Comparison of ENCODE assay signal across 29 cellular contexts in genomic region chr5:53879708-53880356, GRCh38.
"Had no signal": no experiment of that assay in that cellular context is flagged by ENCODE, and none has a peak within 500 bp of the region (broad histone marks: within the 10 kb centered on the region; RNA-seq: fewer than 3 reads in every experiment).

No MANE protein-coding gene starts in this region.

- H3K36me3 Mint-ChIP-seq: activated CD4-positive, alpha-beta memory T cell treated with anti-CD3 and anti-CD28 coated beads for 36 hours; stimulated activated memory B cell treated with anti-CD40 and anti-IgM and Interleukin-4, amounts not matched to agents 10 μg/mL and 1 μg/mL and 100 μg/mL, for 72 hours had no signal

- H3K27ac ChIP-seq: adrenal gland, body of pancreas, hepatocyte, ovary, sigmoid colon, upper lobe of left lung, vagina, VCaP had no signal

- H3K27ac Mint-ChIP-seq: activated CD4-positive, alpha-beta memory T cell treated with anti-CD3 and anti-CD28 coated beads for 36 hours; activated naive CD4-positive, alpha-beta T cell treated with anti-CD3 and anti-CD28 coated beads for 36 hours; activated naive CD8-positive, alpha-beta T cell treated with anti-CD3 and anti-CD28 coated beads for 36 hours; activated T-helper 1 cell treated with anti-CD3 and anti-CD28 coated beads, Interleukin-12 subunit alpha, Interleukin-12 subunit beta, Interleukin-2, Interleukin-4 antibody, amounts not matched to agents 30 ng/mL and 10 ng/mL and 1 ng/mL, durations not matched to agents 14 hours and 24 hours and 36 hours; nephron; progenitor cell of endocrine pancreas; stimulated activated memory B cell treated with anti-CD40 and anti-IgM and Interleukin-4, amounts not matched to agents 10 μg/mL and 1 μg/mL and 100 μg/mL, for 72 hours; stimulated activated naive CD8-positive, alpha-beta T cell treated with anti-CD3 and anti-CD28 coated beads, Interleukin-15, amount 100 ng/mL, for 72 hours had no signal

- H3K9me3 ChIP-seq: adrenal gland, body of pancreas, ovary, sigmoid colon, upper lobe of left lung, vagina had no signal

- H3K9me3 Mint-ChIP-seq: activated CD4-positive, alpha-beta memory T cell treated with anti-CD3 and anti-CD28 coated beads for 36 hours; activated T-helper 1 cell treated with anti-CD3 and anti-CD28 coated beads, Interleukin-12 subunit alpha, Interleukin-12 subunit beta, Interleukin-2, Interleukin-4 antibody, amounts not matched to agents 30 ng/mL and 10 ng/mL and 1 ng/mL, durations not matched to agents 14 hours and 24 hours and 36 hours; stimulated activated memory B cell treated with anti-CD40 and anti-IgM and Interleukin-4, amounts not matched to agents 10 μg/mL and 1 μg/mL and 100 μg/mL, for 72 hours had no signal

- DNase-seq: activated CD4-positive, alpha-beta memory T cell treated with anti-CD3 and anti-CD28 coated beads for 36 hours; activated CD4-positive, alpha-beta T cell treated with anti-CD3 and anti-CD28 coated beads for 48 hours; activated CD8-positive, alpha-beta memory T cell treated with anti-CD3 and anti-CD28 coated beads, Interleukin-2, amount 50 U/mL, for 4 hours; activated effector memory CD4-positive, alpha-beta T cell treated with anti-CD3 and anti-CD28 coated beads, Interleukin-2, amount 50 U/mL, for 16 hours; activated naive CD4-positive, alpha-beta T cell treated with anti-CD3 and anti-CD28 coated beads for 36 hours; activated naive CD8-positive, alpha-beta T cell treated with anti-CD3 and anti-CD28 coated beads for 36 hours; activated T-cell treated with anti-CD3 and anti-CD28 coated beads, Interleukin-2, amount 50 U/mL, for 1 hour; adrenal gland; aorta; body of pancreas; effector CD8-positive, alpha-beta T cell; left cardiac atrium; left ventricle myocardium superior; ovary; sigmoid colon; small intestine; stimulated activated CD4-positive, alpha-beta T cell treated with anti-CD3 and anti-CD28 coated beads, Interleukin-4, amount 100 ng/mL, for 24 hours; stimulated activated naive CD8-positive, alpha-beta T cell treated with anti-CD3 and anti-CD28 coated beads, Interleukin-15, amount 100 ng/mL, for 72 hours; substantia nigra; T-helper 9 cell had no signal

- H3K27me3 ChIP-seq: adrenal gland, body of pancreas, hepatocyte, ovary, sigmoid colon, upper lobe of left lung, vagina had no signal

- H3K4me1 ChIP-seq: adrenal gland, body of pancreas, sigmoid colon, upper lobe of left lung, vagina had no signal

- H3K36me3 ChIP-seq: adrenal gland, ovary, sigmoid colon, upper lobe of left lung, vagina had no signal

- H3K4me3 Mint-ChIP-seq: activated CD4-positive, alpha-beta memory T cell treated with anti-CD3 and anti-CD28 coated beads for 36 hours; activated naive CD4-positive, alpha-beta T cell treated with anti-CD3 and anti-CD28 coated beads for 36 hours; activated naive CD8-positive, alpha-beta T cell treated with anti-CD3 and anti-CD28 coated beads for 36 hours; activated T-helper 1 cell treated with anti-CD3 and anti-CD28 coated beads, Interleukin-12 subunit alpha, Interleukin-12 subunit beta, Interleukin-2, Interleukin-4 antibody, amounts not matched to agents 30 ng/mL and 10 ng/mL and 1 ng/mL, durations not matched to agents 14 hours and 24 hours and 36 hours; nephron; stimulated activated memory B cell treated with anti-CD40 and anti-IgM and Interleukin-4, amounts not matched to agents 10 μg/mL and 1 μg/mL and 100 μg/mL, for 72 hours; stimulated activated naive CD8-positive, alpha-beta T cell treated with anti-CD3 and anti-CD28 coated beads, Interleukin-15, amount 100 ng/mL, for 72 hours had no signal

- ATAC-seq: activated CD4-positive, CD25-positive, alpha-beta regulatory T cell treated with anti-CD3 and anti-CD28 coated beads, Interleukin-2, amount 50 U/mL, for 24 hours; body of pancreas; left cardiac atrium; left ventricle myocardium superior; stimulated activated memory B cell treated with anti-CD40 and anti-IgM and Interleukin-4, amounts not matched to agents 10 μg/mL and 1 μg/mL and 100 μg/mL, for 72 hours; stimulated activated naive CD8-positive, alpha-beta T cell treated with anti-CD3 and anti-CD28 coated beads, Interleukin-15, amount 100 ng/mL, for 72 hours had no signal

- H3K4me3 ChIP-seq: adrenal gland, body of pancreas, hepatocyte, ovary, sigmoid colon, upper lobe of left lung, vagina had no signal

- H3K27me3 Mint-ChIP-seq: activated CD4-positive, alpha-beta memory T cell treated with anti-CD3 and anti-CD28 coated beads for 36 hours; activated naive CD8-positive, alpha-beta T cell treated with anti-CD3 and anti-CD28 coated beads for 36 hours; progenitor cell of endocrine pancreas; stimulated activated memory B cell treated with anti-CD40 and anti-IgM and Interleukin-4, amounts not matched to agents 10 μg/mL and 1 μg/mL and 100 μg/mL, for 72 hours; stimulated activated naive CD8-positive, alpha-beta T cell treated with anti-CD3 and anti-CD28 coated beads, Interleukin-15, amount 100 ng/mL, for 72 hours had no signal
